14 cellular contexts compared by ENCODE assay signal in the genomic region with DNA sequence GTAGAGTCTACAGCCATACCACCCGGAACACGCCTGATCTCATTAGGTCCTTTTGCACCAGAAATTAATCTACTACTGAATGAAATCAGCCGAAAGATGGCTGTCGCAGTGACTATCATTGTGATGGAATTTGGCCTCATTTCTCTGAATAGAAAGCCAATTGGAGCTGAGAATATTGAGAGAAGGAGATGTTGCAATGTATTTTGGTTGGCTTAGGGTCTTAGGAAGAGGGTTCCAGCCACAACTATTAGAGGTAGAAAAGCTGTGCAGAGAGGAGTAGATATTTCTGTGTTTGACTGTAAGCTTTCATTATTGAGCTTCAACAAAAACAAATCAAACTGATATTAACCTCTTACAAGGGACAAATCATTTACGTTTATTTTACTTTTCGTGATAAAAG.
A peak's percentile ranks its signal among the peaks of the same experiment; 100 is the strongest.
DNase-seq lines count a peak whose midpoint lies in the region; ATAC-seq and TF ChIP-seq lines count a peak whose summit lies in the region.
"Had no signal": no experiment of that assay in that cellular context is flagged by ENCODE, and none has a peak within 500 bp of the region (broad histone marks: within the 10 kb centered on the region; RNA-seq: fewer than 3 reads in every experiment).

No MANE protein-coding gene starts in this region.

- intact Hi-C loops in left ventricle myocardium inferior (cut with micrococcal nuclease) (no loop called here), Right ventricle myocardium superior (cut with DNase I) (no loop called here), sciatic nerve (cut with DNase I) (no loop called here)

- H3K4me3 ChIP-seq in left ventricle myocardium inferior = no peak overlapping the region
- H3K4me3 ChIP-seq: BLaER1 treated with 17β-estradiol and CSF1 and Interleukin-3, amounts not matched to agents 10 nM and 100 nM; GM23248; HAP-1 had no signal

- no peaks in the 10 kb centered on the region for H3K4me1 ChIP-seq in left ventricle myocardium inferior
- H3K4me1 ChIP-seq: BLaER1 treated with 17β-estradiol and CSF1 and Interleukin-3, amounts not matched to agents 10 nM and 100 nM; HAP-1 had no signal

- no peaks in the 10 kb centered on the region for H3K27me3 ChIP-seq in left ventricle myocardium inferior (ENCODE audit: low read depth)
- H3K27me3 ChIP-seq: BLaER1 treated with 17β-estradiol and CSF1 and Interleukin-3, amounts not matched to agents 10 nM and 100 nM had no signal

- ATAC-seq in Right ventricle myocardium superior (ENCODE audit: poor library complexity) (no peak), sciatic nerve (peak; percentile 96), HG02840 (IDR thresholded peaks at IDR 0.05; ENCODE audit: low FRiP score, unreplicated experiment) (no peak)
- ATAC-seq: CD8-positive, alpha-beta T cell had no signal

- no peak for TF ChIP-seq CTCF in left ventricle myocardium inferior (IDR thresholded peaks at IDR 0.05; ENCODE audit: borderline replicate concordance)

- no peaks in the 10 kb centered on the region for H3K36me3 ChIP-seq in left ventricle myocardium inferior
- H3K36me3 ChIP-seq: BLaER1 treated with 17β-estradiol and CSF1 and Interleukin-3, amounts not matched to agents 10 nM and 100 nM; HAP-1 had no signal

- H3K27ac ChIP-seq in left ventricle myocardium inferior (replicated peaks) = peak overlapping the region; percentile 49
- peak overlapping the region; percentile 34 for H3K27ac ChIP-seq in cingulate gyrus (ENCODE audit: low read depth, low read length)
- H3K27ac ChIP-seq: BLaER1 treated with 17β-estradiol and CSF1 and Interleukin-3, amounts not matched to agents 10 nM and 100 nM; GM23248 had no signal

- no peaks in the 10 kb centered on the region for H3K9me3 ChIP-seq in left ventricle myocardium inferior (replicated peaks)
- H3K9me3 ChIP-seq: BLaER1 treated with 17β-estradiol and CSF1 and Interleukin-3, amounts not matched to agents 10 nM and 100 nM; HAP-1 had no signal

- no peak for DNase-seq in left ventricle myocardium inferior
- DNase-seq in Right ventricle myocardium superior = no peak
- DNase-seq in sciatic nerve (ENCODE audit: low spot score) = no peak
- no peak for DNase-seq in NCI-H1105 treated with DMSO at 0.1 percent for 48 hours (lab: John Stamatoyannopoulos, UW)
- DNase-seq in DMS53 treated with DMSO at 0.1 percent for 48 hours (lab: John Stamatoyannopoulos, UW; ENCODE audit: unreplicated experiment) = no peak
- DNase-seq: CD8-positive, alpha-beta T cell; COR-L47; DMS 273 treated with DMSO at 0.1 percent for 48 hours; DMS53; GM23248 had no signal
